ENCODE assay signal across 1 cellular context in genomic region chr15:87682527-87682926, GRCh38.
A peak's percentile ranks its signal among the peaks of the same experiment; 100 is the strongest.
TF ChIP-seq lines count a peak whose summit lies in the region.

No MANE protein-coding gene starts in this region.

TF ChIP-seq in K562, 482 proteins besides CTCF, POLR2A, EP300 and RAD21 (continued from another document and continues in another):
- TF ChIP-seq AFF4 (CRISPR knock-in tag; IDR thresholded peaks at IDR 0.05) (no peak), ZFPM2 (CRISPR knock-in tag; IDR thresholded peaks at IDR 0.05) (no peak), NFIC (IDR thresholded peaks at IDR 0.05) (peak; percentile 39; the same call in 1 of the 2 replicates), CCNT2 (IDR thresholded peaks at IDR 0.05; ENCODE audit: borderline replicate concordance, extremely low read depth, insufficient read length, low read depth, low read length) (no peak), ZBTB5 (IDR thresholded peaks at IDR 0.05) (no peak), PTRF (tag; IDR thresholded peaks at IDR 0.05) (no peak), NCOA1 (IDR thresholded peaks at IDR 0.05; ENCODE audit: low read depth) (peak; percentile 40; the same call in 1 of the 2 replicates), ZBTB7A (IDR thresholded peaks at IDR 0.05; ENCODE audit: borderline replicate concordance, control insufficient read depth, low read depth, low read length) (no peak), HBP1 (CRISPR knock-in tag; IDR thresholded peaks at IDR 0.05) (no peak), ZNF589 (CRISPR knock-in tag; IDR thresholded peaks at IDR 0.05; ENCODE audit: low read depth) (no peak), RBM17 (IDR thresholded peaks at IDR 0.05; ENCODE audit: borderline replicate concordance, low read depth, low read length) (no peak), ATF3 (IDR thresholded peaks at IDR 0.05) (no peak), ATF3 (CRISPR knock-in tag; conservative IDR thresholded peaks at IDR 0.05) (no peak), RHOXF2B (CRISPR knock-in tag; conservative IDR thresholded peaks at IDR 0.05) (no peak), ZNF740 (CRISPR knock-in tag; IDR thresholded peaks at IDR 0.05) (no peak), ZNF740 (tag; IDR thresholded peaks at IDR 0.05) (no peak), NCOR1 (IDR thresholded peaks at IDR 0.05) (peak; percentile 77), CGGBP1 (CRISPR knock-in tag; IDR thresholded peaks at IDR 0.05) (no peak), MITF (IDR thresholded peaks at IDR 0.05) (no peak), ZNF395 (CRISPR knock-in tag; IDR thresholded peaks at IDR 0.05) (no peak), CREBBP (IDR thresholded peaks at IDR 0.05; ENCODE audit: low read depth, low read length) (no peak), ZKSCAN1 (IDR thresholded peaks at IDR 0.05; ENCODE audit: low read depth, low read length) (no peak), JUN (IDR thresholded peaks at IDR 0.05; ENCODE audit: borderline replicate concordance, low read depth, low read length) (no peak), JUN (CRISPR knock-in tag; IDR thresholded peaks at IDR 0.05; ENCODE audit: borderline replicate concordance) (no peak), ARID4B (CRISPR knock-in tag; IDR thresholded peaks at IDR 0.05) (no peak), ID3 (CRISPR knock-in tag; IDR thresholded peaks at IDR 0.05) (no peak), ID3 (tag; IDR thresholded peaks at IDR 0.05) (no peak), ZNF764 (CRISPR knock-in tag; IDR thresholded peaks at IDR 0.05; ENCODE audit: low read depth) (no peak), ZNF146 (CRISPR knock-in tag; IDR thresholded peaks at IDR 0.05; ENCODE audit: unreplicated experiment) (no peak), HDAC8 (tag; IDR thresholded peaks at IDR 0.05) (no peak), PHF8 (IDR thresholded peaks at IDR 0.05; ENCODE audit: borderline replicate concordance, low read length) (no peak), TSC22D4 (tag; IDR thresholded peaks at IDR 0.05) (no peak), ARID1B (IDR thresholded peaks at IDR 0.05) (peak; percentile 91), HMGXB4 (CRISPR knock-in tag; IDR thresholded peaks at IDR 0.05) (no peak), CBX3 (IDR thresholded peaks at IDR 0.05; ENCODE audit: borderline replicate concordance in 1 of 2, low read length in 2 of 2) (no peak), SMAD3 (CRISPR knock-in tag; conservative IDR thresholded peaks at IDR 0.05) (no peak), FOXJ3 (CRISPR knock-in tag; IDR thresholded peaks at IDR 0.05) (no peak), ZNF217 (CRISPR knock-in tag; IDR thresholded peaks at IDR 0.05) (no peak), ZZZ3 (IDR thresholded peaks at IDR 0.05) (no peak), SNIP1 (IDR thresholded peaks at IDR 0.05; ENCODE audit: low read depth) (no peak), KLF6 (CRISPR knock-in tag; IDR thresholded peaks at IDR 0.05; ENCODE audit: borderline replicate concordance) (no peak), SMARCB1 (IDR thresholded peaks at IDR 0.05; ENCODE audit: insufficient read length, low read depth) (no peak), MAX (CRISPR knock-in tag; IDR thresholded peaks at IDR 0.05) (no peak), ATF1 (CRISPR knock-in tag; IDR thresholded peaks at IDR 0.05) (no peak), ATF1 (tag; IDR thresholded peaks at IDR 0.05) (no peak), NR2F6 (CRISPR knock-in tag; IDR thresholded peaks at IDR 0.05) (no peak), FOXA1 (IDR thresholded peaks at IDR 0.05; ENCODE audit: borderline replicate concordance) (no peak), CHD2 (IDR thresholded peaks at IDR 0.05; ENCODE audit: low read depth, low read length) (no peak), MTA2 (IDR thresholded peaks at IDR 0.05; ENCODE audit: low read depth) (peak; percentile 73), CREM (IDR thresholded peaks at IDR 0.05; ENCODE audit: low read depth) (no peak)
